In genomic region chr3:112390783-112391641, GRCh38 we compare ENCODE assay signal across 8 cellular contexts. TPM values are rescaled to one million over a fixed set of nuclear protein-coding genes. Genes with fewer than 3 reads are reported as not detected.
DNase-seq lines count a peak whose midpoint lies in the region; ATAC-seq and TF ChIP-seq lines count a peak whose summit lies in the region.

No MANE protein-coding gene starts in this region.

- intact Hi-C loops in left lung (cut with DNase I): no loop called here

- no peaks in the 10 kb centered on the region for H3K27me3 ChIP-seq in left lung
- H3K27me3 ChIP-seq in thoracic aorta (replicated peaks; ENCODE audit: insufficient read depth): no peaks in the 10 kb centered on the region

- H3K27ac ChIP-seq in left lung (peak overlapping the region; percentile 68 to 74), thoracic aorta (peak overlapping the region; percentile 96 to 97)

- peak; percentile 66 for ATAC-seq in left lung
- peak; percentile 35 for ATAC-seq in thoracic aorta (ENCODE audit: insufficient number of reproducible peaks, low FRiP score, low read depth)

- TF ChIP-seq CTCF in GM12865 (IDR thresholded peaks at IDR 0.05; ENCODE audit: insufficient read depth, low read depth, low read length, missing control alignments) (no peak), choroid plexus epithelial cell (conservative IDR thresholded peaks at IDR 0.05; ENCODE audit: low read depth, low read length) (no peak), left lung (IDR thresholded peaks at IDR 0.05) (no peak), thoracic aorta (IDR thresholded peaks at IDR 0.05) (no peak)

- H3K4me3 ChIP-seq in GM12865 (ENCODE audit: low read depth, low read length) (no peak overlapping the region), choroid plexus epithelial cell (ENCODE audit: low read depth, low read length) (no peak overlapping the region), left lung (no peak overlapping the region), thoracic aorta (no peak overlapping the region)

- H3K4me1 ChIP-seq in left lung: peaks cover 9 to 23% of the 10 kb centered on the region in 2 donors
- peaks cover 27 to 48% of the 10 kb centered on the region in 2 donors for H3K4me1 ChIP-seq in thoracic aorta (ENCODE audit: control insufficient read depth in 1 of 2, low read depth in 2 of 2)

- peak; percentile 29 for DNase-seq in GM12865 (ENCODE audit: low read depth)
- peak; percentile 62 to 64 for DNase-seq in Kasumi-1 (lab: John Stamatoyannopoulos, UW)
- DNase-seq in choroid plexus epithelial cell (ENCODE audit: low read depth): peak; percentile 99
- DNase-seq in left lung: no peak
- no peak for DNase-seq in thoracic aorta (ENCODE audit: low spot score)
- no peak for DNase-seq in NCI-H1436 (lab: John Stamatoyannopoulos, UW)
- DNase-seq in NCI-H2171 treated with DMSO at 0.1 percent for 48 hours (lab: John Stamatoyannopoulos, UW): no peak
- no peak for DNase-seq in HuH-7 (ENCODE audit: low spot score)

- no peaks in the 10 kb centered on the region for H3K36me3 ChIP-seq in left lung
- no peaks in the 10 kb centered on the region for H3K36me3 ChIP-seq in thoracic aorta

- peaks cover 0 to 6% of the 10 kb centered on the region in 2 donors for H3K9me3 ChIP-seq in left lung
- H3K9me3 ChIP-seq in thoracic aorta: no peaks in the 10 kb centered on the region

RNA-seq across cellular contexts. Expression of gene CD200, which starts 58.1 kb away (rescaled TPM):
- total RNA-seq in left lung (1 to 10 TPM; 6.6 to 7.9 TPM), thoracic aorta (10 to 100 TPM; 22.5 to 42.2 TPM)

Comparison
In these comparisons a context has a peak if more than half of its experiments do, and no peak if none do; other contexts are left out.
1. DNase-seq: peak in GM12865 (single experiment), Kasumi-1 (2 of 2) and choroid plexus epithelial cell (single experiment); none in left lung (0 of 2), thoracic aorta (single experiment), NCI-H1436 (single experiment), NCI-H2171 treated with DMSO at 0.1 percent for 48 hours (single experiment) and HuH-7 (single experiment).